21 cellular contexts compared by ENCODE assay signal in the genomic region with DNA sequence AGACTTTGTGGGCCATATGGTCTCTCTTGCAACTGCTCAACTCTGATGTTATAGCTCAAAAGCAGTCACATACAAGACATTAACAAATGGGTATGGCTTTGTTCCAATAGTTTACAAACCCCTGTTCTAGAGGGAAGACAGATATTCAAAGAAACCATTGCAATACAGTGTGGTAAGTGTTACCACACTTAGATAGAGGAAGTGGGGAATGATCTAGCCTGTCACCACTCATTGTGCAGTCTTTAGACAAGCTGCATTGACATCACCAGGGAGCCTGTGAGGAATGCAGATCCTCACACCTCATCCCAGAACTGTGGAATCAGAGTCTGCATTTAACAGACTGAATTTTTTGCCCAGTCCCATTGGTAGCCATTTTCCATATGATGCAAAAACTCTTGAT.
A peak's percentile ranks its signal among the peaks of the same experiment; 100 is the strongest.
DNase-seq lines count a peak whose midpoint lies in the region; ATAC-seq, FAIRE-seq and TF ChIP-seq lines count a peak whose summit lies in the region.
"Had no signal": no experiment of that assay in that cellular context is flagged by ENCODE, and none has a peak within 500 bp of the region (broad histone marks: within the 10 kb centered on the region; RNA-seq: fewer than 3 reads in every experiment).

No MANE protein-coding gene starts in this region.

- peak; percentile 15; the same call in 1 of the 3 replicates for ATAC-seq in GM12878
- no peak for ATAC-seq in right lobe of liver
- ATAC-seq in upper lobe of left lung (ENCODE audit: low FRiP score in 2 of 2), result no peak
- ATAC-seq: activated CD8-positive, alpha-beta T cell treated with anti-CD3 and anti-CD28 coated beads for 36 hours had no signal

- no peak overlapping the region for H4K91ac ChIP-seq in neuronal stem cell (ENCODE audit: low read depth, low read length, poor library complexity)

- POLR2A ChIA-PET in GM12878 (lab: Charles Lee), result interaction anchor here (0.7 kb wide), 1 partner anchor 99 kb away, joined by 4 read pairs; no protein-coding TSS in a partner anchor

- H3K23ac ChIP-seq in neuronal stem cell (ENCODE audit: low read depth, low read length, poor library complexity), result no peak overlapping the region

- no peak overlapping the region for H2BK15ac ChIP-seq in neuronal stem cell (ENCODE audit: low read length)

- no peak overlapping the region for H2AFZ ChIP-seq in GM12878 (ENCODE audit: control insufficient read depth, low read depth, low read length)
- peak overlapping the region; percentile 19 for H2AFZ ChIP-seq in neuronal stem cell (ENCODE audit: low read length)

- RAD21 ChIA-PET in GM12878 (lab: Charles Lee; ENCODE audit: unreplicated experiment), result interaction anchor here (0.8 to 1.7 kb wide), 3 partner anchors 87 to 528 kb away, joined by 4 to 7 read pairs (median 5); no protein-coding TSS in a partner anchor

- H3K4ac ChIP-seq in neuronal stem cell (ENCODE audit: low read length), result no peak overlapping the region

- H3K4me1 ChIP-seq in GM12878 (ENCODE audit: control insufficient read depth, insufficient read depth, low read length) (peaks cover 10% of the 10 kb centered on the region), neuronal stem cell (ENCODE audit: control insufficient read depth in 2 of 2, insufficient read depth in 1 of 2, low read depth in 1 of 2, low read length in 2 of 2) (peaks cover 3 to 7% of the 10 kb centered on the region in 2 donors), right lobe of liver (no peaks in the 10 kb centered on the region), upper lobe of left lung (peaks cover 0 to 9% (median 2%) of the 10 kb centered on the region in 4 donors)
- H3K4me1 ChIP-seq: adrenal gland, testis had no signal

- H2BK5ac ChIP-seq in neuronal stem cell (ENCODE audit: low read length), result no peak overlapping the region

- no peak for TF ChIP-seq CTCF in GM12878 (IDR thresholded peaks at IDR 0.05 in 2 of 3, conservative IDR thresholded peaks at IDR 0.05 in 1 of 3; ENCODE audit: control insufficient read depth in 2 of 3, extremely low read depth in 1 of 3, insufficient read depth in 1 of 3, low read depth in 3 of 3, low read length in 3 of 3)
- TF ChIP-seq CTCF in right lobe of liver (IDR thresholded peaks at IDR 0.05), result no peak
- TF ChIP-seq CTCF in upper lobe of left lung (IDR thresholded peaks at IDR 0.05), result no peak

- no peak overlapping the region for H2BK12ac ChIP-seq in neuronal stem cell (ENCODE audit: low read length)

- intact Hi-C loops in GM12878 (cut with micrococcal nuclease; ENCODE audit: unreplicated experiment), result loop anchor here (10.0 kb wide), 3 partner anchors 97 to 173 kb away; no protein-coding TSS in a partner anchor
- intact Hi-C loops in right lobe of liver (cut with DNase I), result no loop called here

- H3K4me3 ChIP-seq in GM12878, result no peak overlapping the region
- no peak overlapping the region for H3K4me3 ChIP-seq in neuronal stem cell (ENCODE audit: low read length in 2 of 2)
- H3K4me3 ChIP-seq in right lobe of liver, result no peak overlapping the region
- no peak overlapping the region for H3K4me3 ChIP-seq in upper lobe of left lung
- H3K4me3 ChIP-seq: adrenal gland, testis had no signal

- H3K4me2 ChIP-seq in GM12878 (ENCODE audit: control insufficient read depth, insufficient read depth) (no peak overlapping the region), neuronal stem cell (ENCODE audit: insufficient read depth, low read length, poor library complexity, severe bottlenecking) (no peak overlapping the region)
- H3K4me2 ChIP-seq: SK-N-SH had no signal

- SMC1A ChIA-PET in GM12878 (lab: Charles Lee; ENCODE audit: uncharacterized antibody, unreplicated experiment), result interaction anchor here (1.0 to 2.0 kb wide), 6 partner anchors 49 to 530 kb away, joined by 3 to 7 read pairs (median 4); no protein-coding TSS in a partner anchor

- H3K27me3 ChIP-seq in GM12878 (replicated peaks in 1 of 2; ENCODE audit: control insufficient read depth in 2 of 2, insufficient read depth in 2 of 2, low read length in 1 of 2) (no peaks in the 10 kb centered on the region), neuronal stem cell (ENCODE audit: control insufficient read depth in 3 of 3, insufficient read depth in 3 of 3, low read depth in 1 of 3, low read length in 3 of 3) (no peaks in the 10 kb centered on the region), right lobe of liver (no peaks in the 10 kb centered on the region), upper lobe of left lung (no peaks in the 10 kb centered on the region)
- H3K27me3 ChIP-seq: adrenal gland, testis had no signal

- no peak overlapping the region for H2AK5ac ChIP-seq in neuronal stem cell (ENCODE audit: low read depth, low read length)

- no peak for TF ChIP-seq EP300 in GM12878 (IDR thresholded peaks at IDR 0.05; ENCODE audit: borderline replicate concordance in 1 of 2, control insufficient read depth in 1 of 2, low read depth in 2 of 2, low read length in 2 of 2)
- no peak for TF ChIP-seq EP300 in upper lobe of left lung (IDR thresholded peaks at IDR 0.05)

- H3K79me1 ChIP-seq in neuronal stem cell (ENCODE audit: low read depth, low read length), result no peaks in the 10 kb centered on the region

- CTCF ChIA-PET in GM12878 (lab: Yijun Ruan, JAX), result interaction anchor here (0.6 to 6.6 kb wide), 5 partner anchors 97 to 713 kb away, joined by 3 to 88 read pairs (median 3); no protein-coding TSS in a partner anchor

- no peak overlapping the region for H4K8ac ChIP-seq in neuronal stem cell (ENCODE audit: low read depth, low read length)

- in situ Hi-C loops in GM12878 (cut with MboI), result no loop called here

- no peak overlapping the region for H3K14ac ChIP-seq in neuronal stem cell (ENCODE audit: low read length)

- no peak for FAIRE-seq in GM12878 (lab: Jason Lieb, UNC)
- FAIRE-seq: keratinocyte had no signal

- no peak overlapping the region for H3K18ac ChIP-seq in neuronal stem cell (ENCODE audit: low read length)

- BruUV-seq in GM12878 (replicated peaks; lab: Mats Ljungman, UMichigan), result no TSS peak

- H3K36me3 ChIP-seq in GM12878 (ENCODE audit: control insufficient read depth in 2 of 2, insufficient read depth in 2 of 2, low read length in 1 of 2) (no peaks in the 10 kb centered on the region), neuronal stem cell (replicated peaks in 1 of 2; ENCODE audit: control insufficient read depth in 2 of 2, insufficient read depth in 2 of 2, low read length in 2 of 2) (no peaks in the 10 kb centered on the region), right lobe of liver (no peaks in the 10 kb centered on the region), upper lobe of left lung (no peaks in the 10 kb centered on the region)
- H3K36me3 ChIP-seq: adrenal gland had no signal

- no peaks in the 10 kb centered on the region for H3K79me2 ChIP-seq in GM12878 (ENCODE audit: control insufficient read depth, insufficient read depth, low read length)

- no peak overlapping the region for H2BK120ac ChIP-seq in neuronal stem cell (ENCODE audit: low read depth, low read length)

- peak; percentile 26 to 68 for DNase-seq in NCI-H524 (lab: John Stamatoyannopoulos, UW)
- DNase-seq in NCI-H524 treated with DMSO at 0.1 percent for 48 hours (lab: John Stamatoyannopoulos, UW), result no peak
- DNase-seq in NCI-H446 (lab: John Stamatoyannopoulos, UW), result peak; percentile 61 to 85
- no peak for DNase-seq in GM12878 (ENCODE audit: low read depth, low spot score)
- DNase-seq in neuronal stem cell (ENCODE audit: low spot score), result peak; percentile 3
- DNase-seq in right lobe of liver, result no peak
- no peak for DNase-seq in upper lobe of left lung
- DNase-seq in globus pallidus (ENCODE audit: low spot score), result no peak
- DNase-seq: activated CD8-positive, alpha-beta T cell treated with anti-CD3 and anti-CD28 coated beads for 36 hours; adrenal gland; H7; NCI-H2081; NK-92 treated with Interleukin-12 subunit alpha and Interleukin-12 subunit beta, amount 100 ng/mL, for 24 hours; occipital lobe; SK-N-SH; testis had no signal

- H3K9ac ChIP-seq in GM12878 (ENCODE audit: control insufficient read depth, insufficient read depth, low read length), result no peak overlapping the region
- no peak overlapping the region for H3K9ac ChIP-seq in neuronal stem cell (ENCODE audit: low read depth, low read length, poor library complexity)
- H3K9ac ChIP-seq: SK-N-SH had no signal

- no peak for TF ChIP-seq RAD21 in GM12878 (IDR thresholded peaks at IDR 0.05; ENCODE audit: insufficient read depth, low read depth, low read length)

- H3K27ac ChIP-seq in GM12878 (ENCODE audit: control insufficient read depth, insufficient read depth), result no peak overlapping the region
- H3K27ac ChIP-seq in neuronal stem cell (replicated peaks; ENCODE audit: low read length), result no peak overlapping the region
- H3K27ac ChIP-seq in right lobe of liver, result no peak overlapping the region
- no peak overlapping the region for H3K27ac ChIP-seq in upper lobe of left lung
- H3K27ac ChIP-seq: 22Rv1, adrenal gland, C4-2B, epithelial cell of prostate, testis, VCaP had no signal

- no peaks in the 10 kb centered on the region; the same call in 2 of the 3 replicates for H3K9me3 ChIP-seq in GM12878 (replicated peaks; ENCODE audit: control insufficient read depth, insufficient read depth, low read length)
- H3K9me3 ChIP-seq in neuronal stem cell (replicated peaks in 1 of 2; ENCODE audit: control insufficient read depth in 2 of 2, insufficient read depth in 1 of 2, low read depth in 1 of 2, low read length in 2 of 2), result peaks cover 0 to 9% of the 10 kb centered on the region in 2 donors
- no peaks in the 10 kb centered on the region for H3K9me3 ChIP-seq in right lobe of liver
- no peaks in the 10 kb centered on the region for H3K9me3 ChIP-seq in upper lobe of left lung
- H3K9me3 ChIP-seq: adrenal gland, SK-N-SH, testis had no signal

- H4K20me1 ChIP-seq in GM12878 (ENCODE audit: control insufficient read depth, insufficient read depth), result no peaks in the 10 kb centered on the region

- TF ChIP-seq POLR2A in GM12878 (IDR thresholded peaks at IDR 0.05; ENCODE audit: low read depth, low read length) (no peak), right lobe of liver (IDR thresholded peaks at IDR 0.05) (no peak), upper lobe of left lung (IDR thresholded peaks at IDR 0.05) (no peak)

TF ChIP-seq in GM12878, 131 proteins besides CTCF, POLR2A, EP300 and RAD21 (continues in another document):
- TF ChIP-seq, protein P1, sequence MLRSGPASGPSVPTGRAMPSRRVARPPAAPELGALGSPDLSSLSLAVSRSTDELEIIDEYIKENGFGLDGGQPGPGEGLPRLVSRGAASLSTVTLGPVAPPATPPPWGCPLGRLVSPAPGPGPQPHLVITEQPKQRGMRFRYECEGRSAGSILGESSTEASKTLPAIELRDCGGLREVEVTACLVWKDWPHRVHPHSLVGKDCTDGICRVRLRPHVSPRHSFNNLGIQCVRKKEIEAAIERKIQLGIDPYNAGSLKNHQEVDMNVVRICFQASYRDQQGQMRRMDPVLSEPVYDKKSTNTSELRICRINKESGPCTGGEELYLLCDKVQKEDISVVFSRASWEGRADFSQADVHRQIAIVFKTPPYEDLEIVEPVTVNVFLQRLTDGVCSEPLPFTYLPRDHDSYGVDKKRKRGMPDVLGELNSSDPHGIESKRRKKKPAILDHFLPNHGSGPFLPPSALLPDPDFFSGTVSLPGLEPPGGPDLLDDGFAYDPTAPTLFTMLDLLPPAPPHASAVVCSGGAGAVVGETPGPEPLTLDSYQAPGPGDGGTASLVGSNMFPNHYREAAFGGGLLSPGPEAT (IDR thresholded peaks at IDR 0.05; ENCODE audit: low read depth), result peak; percentile 27; the same call in 1 of the 2 replicates
- no peak for TF ChIP-seq SUZ12 (IDR thresholded peaks at IDR 0.05; ENCODE audit: unreplicated experiment)

Comparison
In these comparisons a context has a peak if more than half of its experiments do, and no peak if none do; other contexts are left out.
1. DNase-seq: peak in NCI-H524 (2 of 2), NCI-H446 (2 of 2) and neuronal stem cell (single experiment); none in NCI-H524 treated with DMSO at 0.1 percent for 48 hours (single experiment), GM12878 (single experiment), right lobe of liver (0 of 3), upper lobe of left lung (0 of 2) and globus pallidus (single experiment).